Comparison of ENCODE assay signal across 13 cellular contexts in the genomic region with DNA sequence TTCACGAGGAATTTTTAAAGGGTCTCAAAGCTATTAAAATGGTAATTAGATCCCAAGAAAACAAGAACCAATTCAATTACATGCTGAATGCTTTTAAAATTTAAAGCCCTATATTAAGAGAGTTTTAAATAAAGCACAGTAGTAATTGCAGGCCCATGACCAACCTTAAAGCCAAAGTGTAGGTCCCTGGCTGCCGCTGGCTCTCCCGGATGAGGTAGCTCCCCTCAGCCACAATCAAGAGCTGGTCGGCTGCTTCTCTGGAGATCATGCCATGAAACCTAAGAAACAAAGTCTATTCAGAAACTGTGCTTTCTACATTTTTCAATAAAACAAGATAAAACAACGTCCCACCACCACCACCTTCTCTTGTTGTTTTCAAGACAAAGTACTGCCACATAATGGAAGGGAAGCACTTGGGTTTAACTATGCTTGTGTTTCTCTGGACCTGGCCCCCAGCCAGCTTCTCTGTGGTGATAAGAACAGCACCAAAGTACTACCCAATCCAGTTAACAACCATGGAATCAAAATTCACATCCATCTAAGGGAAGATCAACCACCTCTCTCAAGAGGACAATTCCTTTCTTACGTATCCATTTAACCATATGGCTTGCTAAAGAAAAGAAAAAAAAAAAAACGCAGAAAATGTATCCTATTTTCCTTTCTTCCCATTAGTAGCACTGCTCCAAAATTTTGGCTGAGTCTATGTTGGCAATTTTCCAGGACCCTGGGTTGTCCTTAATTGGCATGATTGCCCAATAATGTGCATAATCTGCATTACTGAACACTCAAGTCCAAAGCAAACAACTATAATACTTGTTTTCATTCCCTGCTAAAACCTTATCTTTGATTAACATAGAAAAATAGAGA.
DNase-seq lines count a peak whose midpoint lies in the region; TF ChIP-seq lines count a peak whose summit lies in the region.
"Had no signal": no experiment of that assay in that cellular context is flagged by ENCODE, and none has a peak within 500 bp of the region (broad histone marks: within the 10 kb centered on the region; RNA-seq: fewer than 3 reads in every experiment).

No MANE protein-coding gene starts in this region.

- DNase-seq in A673 (ENCODE audit: low spot score): peak; percentile 61
- peak; percentile 5 for DNase-seq in M059J (ENCODE audit: low read depth)
- DNase-seq in SJCRH30: peak; percentile 28 to 54
- DNase-seq in fibroblast of peridontal ligament (ENCODE audit: extremely low read depth): peak; percentile 36
- DNase-seq in SIG-M5 (lab: John Stamatoyannopoulos, UW): no peak
- no peak for DNase-seq in NCI-H510A treated with DMSO at 0.1 percent for 48 hours (lab: John Stamatoyannopoulos, UW)
- no peak for DNase-seq in HT-29 (ENCODE audit: low spot score)
- no peak for DNase-seq in nephron progenitor cell
- DNase-seq: ACHN; activated T-cell treated with anti-CD3 and anti-CD28 coated beads, Interleukin-2, amount 50 U/mL, for 1 hour; NCI-H146 had no signal

- TF ChIP-seq CTCF in A673 (conservative IDR thresholded peaks at IDR 0.05; ENCODE audit: low read depth, low read length): no peak
- no peak for TF ChIP-seq CTCF in nephron progenitor cell (IDR thresholded peaks at IDR 0.05)

- H3K9me3 Mint-ChIP-seq in nephron progenitor cell: no peaks in the 10 kb centered on the region

- H3K4me3 ChIP-seq in A673 (ENCODE audit: low read depth, low read length, poor library complexity, severe bottlenecking) (no peak overlapping the region), SJCRH30 (no peak overlapping the region)
- H3K4me3 ChIP-seq: breast epithelium had no signal

- CTCF ChIA-PET in A673 (lab: Charles Lee): no interaction called here

- H3K36me3 ChIP-seq in A673 (ENCODE audit: insufficient read depth, low read length, poor library complexity, severe bottlenecking) (no peaks in the 10 kb centered on the region), SJCRH30 (peaks cover 14% of the 10 kb centered on the region)
- H3K36me3 ChIP-seq: breast epithelium had no signal

- peaks cover 68% of the 10 kb centered on the region for H3K36me3 Mint-ChIP-seq in nephron progenitor cell (ENCODE audit: low read depth)

- H3K27ac ChIP-seq in A673 (ENCODE audit: low read depth, low read length, poor library complexity, severe bottlenecking) (no peak overlapping the region), SJCRH30 (peak overlapping the region; percentile 10; the same call in 1 of the 2 replicates)
- H3K27ac ChIP-seq: breast epithelium, HL-60 had no signal

- no peaks in the 10 kb centered on the region for H3K9me3 ChIP-seq in A673 (ENCODE audit: low read depth, low read length, poor library complexity, severe bottlenecking)
- H3K9me3 ChIP-seq in SJCRH30 (replicated peaks): no peaks in the 10 kb centered on the region; the same call in 1 of the 2 replicates
- H3K9me3 ChIP-seq: breast epithelium had no signal

- H3K4me1 ChIP-seq in A673 (ENCODE audit: insufficient read depth, low read length, poor library complexity, severe bottlenecking) (peaks cover 12% of the 10 kb centered on the region), SJCRH30 (peaks cover 9% of the 10 kb centered on the region; the same call in 1 of the 2 replicates)
- H3K4me1 ChIP-seq: breast epithelium had no signal

- BruUV-seq in A673 (replicated peaks; lab: Mats Ljungman, UMichigan): no TSS peak

- POLR2A ChIA-PET in A673 (lab: Charles Lee; ENCODE audit: low non-redundant PET): no interaction called here

- no peak overlapping the region for H3K27ac Mint-ChIP-seq in nephron progenitor cell

- no peaks in the 10 kb centered on the region for H3K27me3 Mint-ChIP-seq in nephron progenitor cell (ENCODE audit: low read depth, poor library complexity)

- intact Hi-C loops in A673 (cut with micrococcal nuclease; ENCODE audit: unreplicated experiment): no loop called here

- no peak overlapping the region for H3K4me3 Mint-ChIP-seq in nephron progenitor cell

- no peaks in the 10 kb centered on the region for H3K27me3 ChIP-seq in A673 (replicated peaks; ENCODE audit: insufficient read depth, low read depth, low read length, poor library complexity)
- H3K27me3 ChIP-seq in SJCRH30: no peaks in the 10 kb centered on the region
- H3K27me3 ChIP-seq: breast epithelium had no signal

- H3K4me1 Mint-ChIP-seq in nephron progenitor cell: no peaks in the 10 kb centered on the region

Comparison
In these comparisons a context has a peak if more than half of its experiments do, and no peak if none do; other contexts are left out.
1. DNase-seq: peak in A673 (single experiment), M059J (single experiment), SJCRH30 (2 of 2) and fibroblast of peridontal ligament (single experiment); none in SIG-M5 (single experiment), NCI-H510A treated with DMSO at 0.1 percent for 48 hours (single experiment), HT-29 (single experiment) and nephron progenitor cell (single experiment).